Comparison of ENCODE assay signal across 15 cellular contexts in genomic region chr11:114812698-114813097, GRCh38.
DNase-seq lines count a peak whose midpoint lies in the region; ATAC-seq and TF ChIP-seq lines count a peak whose summit lies in the region.
"Had no signal": no experiment of that assay in that cellular context is flagged by ENCODE, and none has a peak within 500 bp of the region (broad histone marks: within the 10 kb centered on the region; RNA-seq: fewer than 3 reads in every experiment).

No MANE protein-coding gene starts in this region.

- no peak overlapping the region for H3K27ac Mint-ChIP-seq in endodermal cell
- H3K27ac Mint-ChIP-seq: CD8-positive, alpha-beta memory T cell; HFFc6 had no signal

- H3K4me3 ChIP-seq in Karpas-422 (ENCODE audit: low read length), result peak overlapping the region; percentile 44; the same call in 1 of the 2 replicates
- H3K4me3 ChIP-seq in endodermal cell (ENCODE audit: low read length), result no peak overlapping the region
- H3K4me3 ChIP-seq: BLaER1, HAP-1 had no signal

- peak overlapping the region; percentile 93 for H3K27ac ChIP-seq in Karpas-422 (ENCODE audit: low read length)
- no peak overlapping the region for H3K27ac ChIP-seq in endodermal cell (ENCODE audit: low read depth, low read length)
- H3K27ac ChIP-seq: BLaER1 had no signal

- H3K36me3 Mint-ChIP-seq in endodermal cell (ENCODE audit: low read depth), result no peaks in the 10 kb centered on the region
- H3K36me3 Mint-ChIP-seq: CD8-positive, alpha-beta memory T cell had no signal

- H3K27me3 ChIP-seq in Karpas-422 (ENCODE audit: low read length), result no peaks in the 10 kb centered on the region
- H3K27me3 ChIP-seq in endodermal cell (ENCODE audit: control insufficient read depth, insufficient read depth, low read length, poor library complexity, severe bottlenecking), result peaks cover 7% of the 10 kb centered on the region

- H3K79me2 ChIP-seq in Karpas-422 (ENCODE audit: low read length), result no peaks in the 10 kb centered on the region

- no peak overlapping the region for H3K4me3 Mint-ChIP-seq in endodermal cell
- H3K4me3 Mint-ChIP-seq: CD8-positive, alpha-beta memory T cell; HFFc6 had no signal

- 70 to 81% methylated on average over 2 to 3 of the region's 3 CpGs for WGBS in endodermal cell (ENCODE audit: insufficient coverage in 1 of 2, insufficient read length in 1 of 2), 2 experiments

- H4K20me1 ChIP-seq in Karpas-422 (ENCODE audit: insufficient read depth, low read depth, low read length), result no peaks in the 10 kb centered on the region
- H4K20me1 ChIP-seq: BLaER1 had no signal

- H3K9ac ChIP-seq in Karpas-422 (ENCODE audit: low read length), result peak overlapping the region; percentile 59
- H3K9ac ChIP-seq in endodermal cell (ENCODE audit: extremely low read depth, low read length, poor library complexity, severe bottlenecking), result no peak overlapping the region
- H3K9ac ChIP-seq: BLaER1 had no signal

- no peak for TF ChIP-seq CTCF in endodermal cell (conservative IDR thresholded peaks at IDR 0.05)

- H3K4me1 Mint-ChIP-seq in endodermal cell, result peaks cover 8% of the 10 kb centered on the region
- H3K4me1 Mint-ChIP-seq: CD8-positive, alpha-beta memory T cell had no signal

- H3K9me3 Mint-ChIP-seq in endodermal cell, result no peaks in the 10 kb centered on the region

- DNase-seq in NCI-H510A treated with DMSO at 0.1 percent for 48 hours (lab: John Stamatoyannopoulos, UW), result peak; percentile 44
- no peak for DNase-seq in NCI-H510A (lab: John Stamatoyannopoulos, UW)
- DNase-seq in Karpas-422, result peak; percentile 85
- DNase-seq in NCI-H2227 (lab: John Stamatoyannopoulos, UW; ENCODE audit: unreplicated experiment), result peak; percentile 83
- DNase-seq in endodermal cell, result peak; percentile 10
- DNase-seq: 8988T; AML-193; Caco-2; CD8-positive, alpha-beta memory T cell; GF-D8; HFFc6 had no signal

- H3K27me3 Mint-ChIP-seq in endodermal cell (ENCODE audit: insufficient read depth), result peaks cover 2% of the 10 kb centered on the region
- H3K27me3 Mint-ChIP-seq: CD8-positive, alpha-beta memory T cell had no signal

- ATAC-seq in HG03457 (IDR thresholded peaks at IDR 0.05; ENCODE audit: unreplicated experiment) (no peak), HG02623 (IDR thresholded peaks at IDR 0.05; ENCODE audit: unreplicated experiment) (no peak)

- H3K4me2 ChIP-seq in Karpas-422 (ENCODE audit: low read depth, low read length, poor library complexity, severe bottlenecking), result peak overlapping the region; percentile 70
- H3K4me2 ChIP-seq: BLaER1 had no signal

- H3K4me1 ChIP-seq in Karpas-422 (ENCODE audit: low read length) (peaks cover 61% of the 10 kb centered on the region), endodermal cell (ENCODE audit: control insufficient read depth, insufficient read depth, low read length) (peaks cover 4% of the 10 kb centered on the region)
- H3K4me1 ChIP-seq: BLaER1, Caco-2, HAP-1 had no signal

- no peak overlapping the region for H2AFZ ChIP-seq in Karpas-422 (ENCODE audit: low read length)

- H3K9me3 ChIP-seq in Karpas-422 (ENCODE audit: low read length), result no peaks in the 10 kb centered on the region
- no peaks in the 10 kb centered on the region for H3K9me3 ChIP-seq in endodermal cell (ENCODE audit: control insufficient read depth, low read length)
- H3K9me3 ChIP-seq: BLaER1, Caco-2, HAP-1 had no signal

- H3K36me3 ChIP-seq in Karpas-422 (ENCODE audit: insufficient read depth, low read length), result no peaks in the 10 kb centered on the region
- H3K36me3 ChIP-seq in endodermal cell (ENCODE audit: control insufficient read depth, insufficient read depth, low read length), result no peaks in the 10 kb centered on the region
- H3K36me3 ChIP-seq: BLaER1, HAP-1 had no signal

- no peaks in the 10 kb centered on the region for H3K9me2 ChIP-seq in Karpas-422 (replicated peaks; ENCODE audit: insufficient read depth, low read length)
